10 cellular contexts compared by ENCODE assay signal in genomic region chr3:12830785-12831581, GRCh38. TPM values are rescaled to one million over a fixed set of nuclear protein-coding genes. Genes with fewer than 3 reads are reported as not detected.
DNase-seq lines count a peak whose midpoint lies in the region; ATAC-seq and TF ChIP-seq lines count a peak whose summit lies in the region.
"Had no signal": no experiment of that assay in that cellular context is flagged by ENCODE, and none has a peak within 500 bp of the region (broad histone marks: within the 10 kb centered on the region; RNA-seq: fewer than 3 reads in every experiment).

No MANE protein-coding gene starts in this region.

- H3K27me3 Mint-ChIP-seq in activated naive CD8-positive, alpha-beta T cell treated with anti-CD3 and anti-CD28 coated beads, Interleukin-2, amount 50 U/mL, for 24 hours = no peaks in the 10 kb centered on the region
- no peaks in the 10 kb centered on the region for H3K27me3 Mint-ChIP-seq in mesothelial cell of epicardium (ENCODE audit: low read depth)

- no peak overlapping the region for H3K27ac ChIP-seq in prostate gland
- H3K27ac ChIP-seq: thyroid gland had no signal

- H3K4me1 ChIP-seq in BE2C (no peaks in the 10 kb centered on the region), prostate gland (replicated peaks) (no peaks in the 10 kb centered on the region)
- H3K4me1 ChIP-seq: thyroid gland had no signal

- WGBS in prostate gland = 82% methylated on average over 8 of the region's 8 CpGs

- ATAC-seq in activated naive CD8-positive, alpha-beta T cell treated with anti-CD3 and anti-CD28 coated beads, Interleukin-2, amount 50 U/mL, for 24 hours = no peak
- ATAC-seq in GM19463 (IDR thresholded peaks at IDR 0.05; ENCODE audit: unreplicated experiment) = no peak

- TF ChIP-seq POLR2A in prostate gland (IDR thresholded peaks at IDR 0.05) = no peak

- TF ChIP-seq CTCF in BE2C (IDR thresholded peaks at IDR 0.05; ENCODE audit: low read depth, low read length) = peak; percentile 24; the same call in 1 of the 2 replicates
- TF ChIP-seq CTCF in GM12875 (IDR thresholded peaks at IDR 0.05; ENCODE audit: borderline replicate concordance, insufficient read depth, low read depth, low read length) = peak; percentile 2; the same call in 1 of the 2 replicates
- peak; percentile 53 for TF ChIP-seq CTCF in mesothelial cell of epicardium (IDR thresholded peaks at IDR 0.05; ENCODE audit: unreplicated experiment)
- no peak for TF ChIP-seq CTCF in prostate gland (IDR thresholded peaks at IDR 0.05)

- no peak overlapping the region for H3K4me3 Mint-ChIP-seq in activated naive CD8-positive, alpha-beta T cell treated with anti-CD3 and anti-CD28 coated beads, Interleukin-2, amount 50 U/mL, for 24 hours
- no peak overlapping the region for H3K4me3 Mint-ChIP-seq in mesothelial cell of epicardium

- peaks cover 9% of the 10 kb centered on the region for H3K4me1 Mint-ChIP-seq in activated naive CD8-positive, alpha-beta T cell treated with anti-CD3 and anti-CD28 coated beads, Interleukin-2, amount 50 U/mL, for 24 hours
- no peaks in the 10 kb centered on the region for H3K4me1 Mint-ChIP-seq in mesothelial cell of epicardium

- H3K27me3 ChIP-seq in BE2C = no peaks in the 10 kb centered on the region
- no peaks in the 10 kb centered on the region for H3K27me3 ChIP-seq in prostate gland (replicated peaks; ENCODE audit: insufficient read depth)
- H3K27me3 ChIP-seq: thyroid gland had no signal

- DNase-seq in BE2C (no peak), mesothelial cell of epicardium (ENCODE audit: low spot score in 2 of 2, unreplicated experiment in 2 of 2) (no peak), inferior parietal cortex (ENCODE audit: extremely low spot score) (no peak), prostate gland (ENCODE audit: low spot score) (no peak)
- no peak for DNase-seq in activated naive CD8-positive, alpha-beta T cell treated with anti-CD3 and anti-CD28 coated beads, Interleukin-2, amount 50 U/mL, for 24 hours
- no peak for DNase-seq in activated CD4-positive, CD25-positive, alpha-beta regulatory T cell treated with anti-CD3 and anti-CD28 coated beads, Interleukin-2, amount 50 U/mL, for 72 hours
- DNase-seq: activated gamma-delta T cell, thyroid gland had no signal

- H3K27ac Mint-ChIP-seq in activated naive CD8-positive, alpha-beta T cell treated with anti-CD3 and anti-CD28 coated beads, Interleukin-2, amount 50 U/mL, for 24 hours = peak overlapping the region; percentile 52
- H3K27ac Mint-ChIP-seq in mesothelial cell of epicardium = peak overlapping the region; percentile 30

- H3K9me3 Mint-ChIP-seq in activated naive CD8-positive, alpha-beta T cell treated with anti-CD3 and anti-CD28 coated beads, Interleukin-2, amount 50 U/mL, for 24 hours = no peaks in the 10 kb centered on the region
- no peaks in the 10 kb centered on the region for H3K9me3 Mint-ChIP-seq in mesothelial cell of epicardium

- H3K4me3 ChIP-seq in BE2C (ENCODE audit: low read depth, low read length) = no peak overlapping the region
- H3K4me3 ChIP-seq in GM12875 (ENCODE audit: low read depth, low read length) = no peak overlapping the region
- H3K4me3 ChIP-seq in prostate gland = no peak overlapping the region
- H3K4me3 ChIP-seq: thyroid gland had no signal

- H3K36me3 ChIP-seq in BE2C (peaks cover 49% of the 10 kb centered on the region), prostate gland (peaks cover 6 to 14% of the 10 kb centered on the region in 2 donors)

- H3K9me3 ChIP-seq in BE2C (no peaks in the 10 kb centered on the region), prostate gland (no peaks in the 10 kb centered on the region)
- H3K9me3 ChIP-seq: thyroid gland had no signal

- H3K36me3 Mint-ChIP-seq in activated naive CD8-positive, alpha-beta T cell treated with anti-CD3 and anti-CD28 coated beads, Interleukin-2, amount 50 U/mL, for 24 hours (ENCODE audit: low read depth) = peaks cover 39% of the 10 kb centered on the region
- H3K36me3 Mint-ChIP-seq in mesothelial cell of epicardium = peaks cover 30% of the 10 kb centered on the region

- intact Hi-C loops in prostate gland (cut with DNase I) = loop anchor here (10.0 kb wide), 2 partner anchors 126 to 276 kb away; partner anchors contain the start of gene MKRN2

RNA-seq across cellular contexts. Expression of gene RPL32, which starts 10.4 kb away (rescaled TPM):
- 1,285 TPM for polyA plus RNA-seq in BE2C (2012; ENCODE audit: insufficient read depth, insufficient read length, low read depth)
- total RNA-seq in mesothelial cell of epicardium (1,710 to 1,896 TPM (median 1,851 TPM) in 3 replicates), prostate gland (1,000 to 10,000 TPM in 1 of 2 donors, 100 to 1,000 TPM in 1; 851 to 1,881 TPM)

RNA-seq across cellular contexts. Expression of gene CAND2, which starts 34.5 kb away (rescaled TPM):
- 1.6 TPM for polyA plus RNA-seq in BE2C (2012; ENCODE audit: insufficient read depth, insufficient read length, low read depth)
- total RNA-seq in mesothelial cell of epicardium (13.2 to 14.4 TPM (median 14.0 TPM) in 3 replicates), prostate gland (10 to 100 TPM in 1 of 2 donors, 1 to 10 TPM in 1; 8.4 to 86.3 TPM)

Comparison
In these comparisons a context has a peak if more than half of its experiments do, and no peak if none do; other contexts are left out.
1. CTCF ChIP-seq: peak in BE2C (single experiment), GM12875 (single experiment) and mesothelial cell of epicardium (single experiment); none in prostate gland (0 of 4).